Comparison of ENCODE assay signal across 8 cellular contexts in the genomic region with DNA sequence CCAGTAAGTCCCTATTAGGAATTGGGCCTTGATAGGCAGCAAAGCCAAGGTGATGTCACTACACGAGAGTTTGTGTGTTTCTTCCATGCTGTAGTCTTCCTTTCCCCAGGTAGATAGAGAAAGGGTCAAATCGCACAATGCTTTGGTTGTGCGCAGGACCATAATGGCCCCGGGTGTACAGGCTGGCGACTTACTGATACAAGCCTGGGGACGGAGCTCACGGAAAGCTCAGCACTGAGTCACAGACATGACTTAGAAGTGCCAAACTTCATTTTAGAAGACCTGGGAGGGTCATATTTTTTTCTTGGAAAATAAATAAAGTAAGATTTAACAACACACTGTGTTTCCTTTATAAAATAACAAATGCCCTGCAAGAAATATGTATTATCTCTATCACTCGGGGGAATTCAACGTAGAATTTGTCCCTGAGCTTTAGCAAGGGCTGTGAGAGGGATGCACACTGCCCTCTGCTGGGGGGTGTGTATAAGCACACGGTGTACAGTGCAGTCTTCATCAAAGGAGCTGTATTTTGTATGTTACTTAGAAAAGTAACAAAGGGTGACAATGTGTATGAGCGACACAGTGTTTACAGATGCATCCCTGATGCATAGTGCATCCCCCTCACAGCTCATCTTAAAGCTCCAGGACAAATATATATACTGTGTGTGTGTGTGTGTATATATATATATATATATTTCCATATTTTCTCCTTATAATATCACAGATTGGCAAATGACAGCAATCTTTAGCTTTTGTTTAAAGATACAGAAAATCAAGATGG.
A peak's percentile ranks its signal among the peaks of the same experiment; 100 is the strongest.
DNase-seq lines count a peak whose midpoint lies in the region; ATAC-seq and TF ChIP-seq lines count a peak whose summit lies in the region.

No MANE protein-coding gene starts in this region.

- CTCF ChIA-PET in Panc1 (lab: Charles Lee): interaction anchor here (0.5 to 2.0 kb wide), 12 partner anchors 10 to 669 kb away, joined by 3 to 7 read pairs (median 3); no protein-coding TSS in a partner anchor
- CTCF ChIA-PET in activated naive CD4-positive, alpha-beta T cell treated with anti-CD3 and anti-CD28 coated beads for 36 hours (lab: Charles Lee): interaction anchor here (0.5 to 2.1 kb wide), 23 partner anchors 9 to 1177 kb away, joined by 3 to 23 read pairs (median 4); no protein-coding TSS in a partner anchor

- H3K9me3 Mint-ChIP-seq in activated naive CD4-positive, alpha-beta T cell treated with anti-CD3 and anti-CD28 coated beads for 36 hours: no peaks in the 10 kb centered on the region

- H3K4me1 Mint-ChIP-seq in activated naive CD4-positive, alpha-beta T cell treated with anti-CD3 and anti-CD28 coated beads for 36 hours (ENCODE audit: low read depth): no peaks in the 10 kb centered on the region

- no peaks in the 10 kb centered on the region for H3K36me3 Mint-ChIP-seq in activated naive CD4-positive, alpha-beta T cell treated with anti-CD3 and anti-CD28 coated beads for 36 hours (ENCODE audit: low read depth)

- DNase-seq in EL: peak; percentile 80
- peak; percentile 11 to 53 for DNase-seq in HL-60 (ENCODE audit: low read depth in 1 of 2, low spot score in 1 of 2)
- peak; percentile 53 for DNase-seq in Panc1 (ENCODE audit: low read depth, low spot score)
- peak; percentile 72 for DNase-seq in activated naive CD4-positive, alpha-beta T cell treated with anti-CD3 and anti-CD28 coated beads for 36 hours
- peak; percentile 47 for DNase-seq in Right ventricle myocardium superior
- DNase-seq in putamen (ENCODE audit: low spot score): peak; percentile 67
- no peak for DNase-seq in GOT3 (lab: John Stamatoyannopoulos, UW)

- in situ Hi-C loops in Panc1 (cut with HindIII; ENCODE audit: low pct_unique_long_range_greater_than_20kb, low sequenced_read_pairs): no loop called here

- no peaks in the 10 kb centered on the region for H3K36me3 ChIP-seq in Panc1 (ENCODE audit: control insufficient read depth, insufficient read depth, low read length)

- H3K27ac ChIP-seq in HL-60 (replicated peaks) (no peak overlapping the region), Panc1 (ENCODE audit: low read length) (peak overlapping the region; percentile 51; the same call in 1 of the 2 replicates)

- H3K27ac Mint-ChIP-seq in activated naive CD4-positive, alpha-beta T cell treated with anti-CD3 and anti-CD28 coated beads for 36 hours: no peak overlapping the region

- H3K4me3 ChIP-seq in HL-60 (replicated peaks; ENCODE audit: insufficient read depth, low read length): no peak overlapping the region
- H3K4me3 ChIP-seq in Panc1 (ENCODE audit: low read depth in 2 of 2, low read length in 2 of 2): no peak overlapping the region

- ATAC-seq in GM21390 (IDR thresholded peaks at IDR 0.05; ENCODE audit: unreplicated experiment) (peak; percentile 84), Panc1 (peak; percentile 97), Right ventricle myocardium superior (ENCODE audit: poor library complexity) (peak; percentile 86)

- POLR2A ChIA-PET in Panc1 (lab: Charles Lee): no interaction called here

- no peak overlapping the region for H3K4me3 Mint-ChIP-seq in activated naive CD4-positive, alpha-beta T cell treated with anti-CD3 and anti-CD28 coated beads for 36 hours

- H3K27me3 ChIP-seq in HL-60 (ENCODE audit: insufficient read depth, poor library complexity, severe bottlenecking) (no peaks in the 10 kb centered on the region), Panc1 (ENCODE audit: control insufficient read depth, insufficient read depth, low read length) (no peaks in the 10 kb centered on the region)

- TF ChIP-seq CTCF in HL-60 (IDR thresholded peaks at IDR 0.05; ENCODE audit: insufficient read depth, low read length): peak; percentile 82
- TF ChIP-seq CTCF in Panc1 (IDR thresholded peaks at IDR 0.05): peak; percentile 74

- BruUV-seq in Panc1 (replicated peaks; lab: Mats Ljungman, UMichigan): no TSS peak

- H3K9me3 ChIP-seq in Panc1 (ENCODE audit: control insufficient read depth, insufficient read depth, low read depth, low read length): no peaks in the 10 kb centered on the region

- H3K27me3 Mint-ChIP-seq in activated naive CD4-positive, alpha-beta T cell treated with anti-CD3 and anti-CD28 coated beads for 36 hours (ENCODE audit: low read depth): peaks cover 9% of the 10 kb centered on the region

- H3K4me1 ChIP-seq in Panc1 (ENCODE audit: control insufficient read depth, insufficient read depth, low read length): no peaks in the 10 kb centered on the region

- intact Hi-C loops in Panc1 (cut with micrococcal nuclease; ENCODE audit: unreplicated experiment): loop anchor here (2.0 to 10.0 kb wide), 4 partner anchors 142 to 670 kb away; no protein-coding TSS in a partner anchor
- intact Hi-C loops in activated naive CD4-positive, alpha-beta T cell treated with anti-CD3 and anti-CD28 coated beads for 36 hours (cut with micrococcal nuclease): loop anchor here (1.0 to 5.0 kb wide), 4 partner anchors 150 to 1015 kb away; no protein-coding TSS in a partner anchor
- intact Hi-C loops in Right ventricle myocardium superior (cut with DNase I): loop anchor here (5.0 kb wide), 3 partner anchors 255 to 670 kb away; partner anchors contain the start of gene VEGFC
